9 cellular contexts compared by ENCODE assay signal in genomic region chr10:84360634-84361365, GRCh38. TPM values are rescaled to one million over a fixed set of nuclear protein-coding genes. Genes with fewer than 3 reads are reported as not detected.
A peak's percentile ranks its signal among the peaks of the same experiment; 100 is the strongest.
DNase-seq lines count a peak whose midpoint lies in the region; ATAC-seq, FAIRE-seq and TF ChIP-seq lines count a peak whose summit lies in the region.
"Had no signal": no experiment of that assay in that cellular context is flagged by ENCODE, and none has a peak within 500 bp of the region (broad histone marks: within the 10 kb centered on the region; RNA-seq: fewer than 3 reads in every experiment).

No MANE protein-coding gene starts in this region.

- no peak for ATAC-seq in GM18505 (IDR thresholded peaks at IDR 0.05; ENCODE audit: unreplicated experiment)
- no peak for ATAC-seq in GM21619 (IDR thresholded peaks at IDR 0.05; ENCODE audit: unreplicated experiment)

- H3K27me3 ChIP-seq in BLaER1 treated with 17β-estradiol and CSF1 and Interleukin-3, amounts not matched to agents 10 nM and 100 nM, result no peaks in the 10 kb centered on the region
- H3K27me3 ChIP-seq in SJSA1 (replicated peaks), result no peaks in the 10 kb centered on the region

- H3K27ac Mint-ChIP-seq in osteocyte (ENCODE audit: unreplicated experiment), result peak overlapping the region; percentile 77
- H3K27ac Mint-ChIP-seq: IgD-negative memory B cell had no signal

- H3K4me3 Mint-ChIP-seq in osteocyte (ENCODE audit: unreplicated experiment), result peak overlapping the region; percentile 68
- H3K4me3 Mint-ChIP-seq: IgD-negative memory B cell had no signal

- H3K9me3 Mint-ChIP-seq in osteocyte (ENCODE audit: unreplicated experiment), result no peaks in the 10 kb centered on the region
- H3K9me3 Mint-ChIP-seq: IgD-negative memory B cell had no signal

- H3K27me3 Mint-ChIP-seq in osteocyte (ENCODE audit: unreplicated experiment), result no peaks in the 10 kb centered on the region
- H3K27me3 Mint-ChIP-seq: IgD-negative memory B cell had no signal

- H4K20me1 ChIP-seq in BLaER1 treated with 17β-estradiol and CSF1 and Interleukin-3, amounts not matched to agents 10 nM and 100 nM, result peaks cover 19 to 99% (median 58%) of the 10 kb centered on the region in 11 experiments; a peak in 18 of 22 replicates

- no peaks in the 10 kb centered on the region for H3K36me3 Mint-ChIP-seq in osteocyte (ENCODE audit: unreplicated experiment)

- peaks cover 34% of the 10 kb centered on the region for H3K4me1 Mint-ChIP-seq in osteocyte (ENCODE audit: unreplicated experiment)

- H3K36me3 ChIP-seq in BLaER1 treated with 17β-estradiol and CSF1 and Interleukin-3, amounts not matched to agents 10 nM and 100 nM, result no peaks in the 10 kb centered on the region
- H3K36me3 ChIP-seq in SJSA1, result peaks cover 11% of the 10 kb centered on the region; the same call in 1 of the 2 replicates

- TF ChIP-seq CTCF in fibroblast of pulmonary artery (IDR thresholded peaks at IDR 0.05; ENCODE audit: low read length, missing control alignments), result no peak
- TF ChIP-seq CTCF in osteocyte (IDR thresholded peaks at IDR 0.05), result no peak

- DNase-seq in SJSA1 (ENCODE audit: low read depth in 1 of 2, low spot score in 2 of 2) (peak in 1 of 2 experiments; percentile 33), fibroblast of pulmonary artery (ENCODE audit: low read depth) (peak; percentile 38), osteocyte (ENCODE audit: extremely low spot score, unreplicated experiment) (no peak), DMS53 (lab: John Stamatoyannopoulos, UW) (no peak), frontal cortex (ENCODE audit: low spot score in 2 of 2) (no peak)

- no peaks in the 10 kb centered on the region for H3K9me3 ChIP-seq in BLaER1 treated with 17β-estradiol and CSF1 and Interleukin-3, amounts not matched to agents 10 nM and 100 nM (replicated peaks in 1 of 11)
- peaks cover 3% of the 10 kb centered on the region; the same call in 1 of the 2 replicates for H3K9me3 ChIP-seq in SJSA1 (replicated peaks)

- FAIRE-seq in frontal cortex (lab: Jason Lieb, UNC), result no peak

- TF ChIP-seq POLR2A in GM18505 (IDR thresholded peaks at IDR 0.05; ENCODE audit: borderline replicate concordance, extremely low read depth, insufficient read depth, insufficient read length), result no peak

- no peak overlapping the region for H3K9ac ChIP-seq in BLaER1 treated with 17β-estradiol and CSF1 and Interleukin-3, amounts not matched to agents 10 nM and 100 nM

- peak overlapping the region in 8 of 11 experiments; percentile 6 to 57 (median 19); a peak in 11 of 22 replicates for H3K4me2 ChIP-seq in BLaER1 treated with 17β-estradiol and CSF1 and Interleukin-3, amounts not matched to agents 10 nM and 100 nM

- H3K4me3 ChIP-seq in BLaER1 treated with 17β-estradiol and CSF1 and Interleukin-3, amounts not matched to agents 10 nM and 100 nM, result no peak overlapping the region
- H3K4me3 ChIP-seq in SJSA1, result peak overlapping the region; percentile 23
- peak overlapping the region; percentile 54 for H3K4me3 ChIP-seq in fibroblast of pulmonary artery (replicated peaks; ENCODE audit: low read depth, low read length)

- H3K27ac ChIP-seq in BLaER1 treated with 17β-estradiol and CSF1 and Interleukin-3, amounts not matched to agents 10 nM and 100 nM, result no peak overlapping the region
- H3K27ac ChIP-seq in SJSA1, result peak overlapping the region; percentile 22; the same call in 1 of the 2 replicates

- H3K4me1 ChIP-seq in BLaER1 treated with 17β-estradiol and CSF1 and Interleukin-3, amounts not matched to agents 10 nM and 100 nM, result peaks cover 0 to 29% (median 11%) of the 10 kb centered on the region in 10 experiments; a peak in 12 of 20 replicates
- H3K4me1 ChIP-seq in SJSA1 (replicated peaks), result peaks cover 31% of the 10 kb centered on the region

RNA-seq across cellular contexts. Expression of gene CCSER2, which starts 32.4 kb away (rescaled TPM):
- 32.3 and 45.0 TPM in 2 replicates for total RNA-seq in SJSA1 (2014; rRNA removed; shearing (Covaris generic))
- total RNA-seq in osteocyte (66.8 and 70.3 TPM in 2 replicates), frontal cortex (90.1 TPM)

Comparison
In these comparisons a context has a peak if more than half of its experiments do, and no peak if none do; other contexts are left out.
1. H3K4me3 ChIP-seq: peak in SJSA1 (single experiment) and fibroblast of pulmonary artery (single experiment); none in BLaER1 treated with 17β-estradiol and CSF1 and Interleukin-3, amounts not matched to agents 10 nM and 100 nM (0 of 10).